37 cellular contexts compared by ENCODE assay signal in the genomic region with DNA sequence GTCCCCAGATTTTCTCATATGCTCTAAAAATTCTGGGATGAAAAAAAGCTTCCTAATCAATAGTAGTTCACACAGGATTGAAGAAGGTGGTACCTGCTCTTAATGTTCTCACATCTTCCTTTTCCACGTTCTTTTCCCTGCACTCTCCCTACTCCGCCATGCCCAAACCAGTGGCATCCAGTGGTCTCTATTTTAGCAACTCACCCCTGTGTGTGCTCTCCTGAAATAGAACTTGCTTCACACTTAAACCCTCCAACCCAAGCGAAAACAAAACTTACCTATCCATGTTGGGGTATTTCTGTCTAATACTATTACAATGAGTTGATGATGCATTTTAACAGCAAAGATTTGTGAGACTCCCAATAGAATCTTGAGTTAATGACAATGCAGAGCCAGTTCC.
"Had no signal": no experiment of that assay in that cellular context is flagged by ENCODE, and none has a peak within 500 bp of the region (broad histone marks: within the 10 kb centered on the region; RNA-seq: fewer than 3 reads in every experiment).

No MANE protein-coding gene starts in this region.

- H3K9me3 Mint-ChIP-seq: activated naive CD4-positive, alpha-beta T cell treated with anti-CD3 and anti-CD28 coated beads for 36 hours; activated naive CD4-positive, alpha-beta T cell treated with anti-CD3 and anti-CD28 coated beads, Interleukin-2, amount 50 U/mL, for 72 hours; activated naive CD8-positive, alpha-beta T cell treated with anti-CD3 and anti-CD28 coated beads for 36 hours; activated naive CD8-positive, alpha-beta T cell treated with anti-CD3 and anti-CD28 coated beads, Interleukin-2, amount 10 ng/mL, durations not matched to agents 7 days and 5 days; activated naive CD8-positive, alpha-beta T cell treated with anti-CD3 and anti-CD28 coated beads, Interleukin-2, amount 50 U/mL, for 24 hours; activated T-cell treated with anti-CD3 and anti-CD28 coated beads, Interleukin-2, amount 50 U/mL, for 24 hours; activated T-cell treated with anti-CD3 and anti-CD28 coated beads, Interleukin-2, amount 50 U/mL, for 4 hours; activated T-cell treated with anti-CD3 and anti-CD28 coated beads, Interleukin-2, amount 50 U/mL, for 72 hours; activated T-helper 1 cell treated with anti-CD3 and anti-CD28 coated beads, Interleukin-12 subunit alpha, Interleukin-12 subunit beta, Interleukin-2, Interleukin-4 antibody, amounts not matched to agents 30 ng/mL and 10 ng/mL and 1 ng/mL, durations not matched to agents 14 hours and 24 hours and 36 hours; activated T-helper 17 cell treated with anti-CD3 and anti-CD28 coated beads, Interleukin-2, amount 50 U/mL, for 72 hours; activated T-helper 2 cell treated with anti-CD3 and anti-CD28 coated beads, Interferon-gamma antibody, Interleukin-2, Interleukin-4, amounts not matched to agents 10 μg/mL and 5 μg/mL and 100 μg/mL, durations not matched to agents 14 hours and 24 hours and 36 hours; brain; central memory CD8-positive, alpha-beta T cell had no signal

- H3K27me3 Mint-ChIP-seq: activated T-helper 17 cell treated with anti-CD3 and anti-CD28 coated beads, Interleukin-2, amount 50 U/mL, for 72 hours had no signal

- H3K9me3 ChIP-seq: adrenal gland, ascending aorta, body of pancreas, breast epithelium had no signal

- H3K4me1 Mint-ChIP-seq: activated naive CD8-positive, alpha-beta T cell treated with anti-CD3 and anti-CD28 coated beads for 36 hours; activated naive CD8-positive, alpha-beta T cell treated with anti-CD3 and anti-CD28 coated beads, Interleukin-2, amount 10 ng/mL, durations not matched to agents 7 days and 5 days; activated naive CD8-positive, alpha-beta T cell treated with anti-CD3 and anti-CD28 coated beads, Interleukin-2, amount 50 U/mL, for 24 hours; activated T-helper 17 cell treated with anti-CD3 and anti-CD28 coated beads, Interleukin-2, amount 50 U/mL, for 72 hours; brain; central memory CD8-positive, alpha-beta T cell had no signal

- H3K4me3 ChIP-seq: adrenal gland, ascending aorta, body of pancreas, breast epithelium, cardiac muscle cell had no signal

- H3K27ac ChIP-seq: adrenal gland, body of pancreas, brain microvascular endothelial cell, breast epithelium, cardiac muscle cell had no signal

- H3K36me3 ChIP-seq: breast epithelium had no signal

- ATAC-seq: activated naive CD4-positive, alpha-beta T cell treated with anti-CD3 and anti-CD28 coated beads, Interleukin-2, amount 50 U/mL, for 72 hours; activated naive CD8-positive, alpha-beta T cell treated with anti-CD3 and anti-CD28 coated beads, Interleukin-2, amount 50 U/mL, for 24 hours; activated T-cell treated with anti-CD3 and anti-CD28 coated beads, Interleukin-2, amount 50 U/mL, for 4 hours; activated T-cell treated with anti-CD3 and anti-CD28 coated beads, Interleukin-2, amount 50 U/mL, for 72 hours; activated T-helper 17 cell treated with anti-CD3 and anti-CD28 coated beads, Interleukin-2, amount 50 U/mL, for 72 hours; body of pancreas had no signal

- H3K27ac Mint-ChIP-seq: activated naive CD4-positive, alpha-beta T cell treated with anti-CD3 and anti-CD28 coated beads for 36 hours; activated naive CD4-positive, alpha-beta T cell treated with anti-CD3 and anti-CD28 coated beads, Interleukin-2, amount 50 U/mL, for 72 hours; activated naive CD8-positive, alpha-beta T cell; activated naive CD8-positive, alpha-beta T cell treated with anti-CD3 and anti-CD28 coated beads for 36 hours; activated naive CD8-positive, alpha-beta T cell treated with anti-CD3 and anti-CD28 coated beads, Interleukin-2, amount 10 ng/mL, durations not matched to agents 7 days and 5 days; activated naive CD8-positive, alpha-beta T cell treated with anti-CD3 and anti-CD28 coated beads, Interleukin-2, amount 50 U/mL, for 24 hours; activated T-cell treated with anti-CD3 and anti-CD28 coated beads, Interleukin-2, amount 50 U/mL, for 24 hours; activated T-cell treated with anti-CD3 and anti-CD28 coated beads, Interleukin-2, amount 50 U/mL, for 72 hours; activated T-helper 1 cell treated with anti-CD3 and anti-CD28 coated beads, Interleukin-12 subunit alpha, Interleukin-12 subunit beta, Interleukin-2, Interleukin-4 antibody, amounts not matched to agents 30 ng/mL and 10 ng/mL and 1 ng/mL, durations not matched to agents 14 hours and 24 hours and 36 hours; activated T-helper 17 cell treated with anti-CD3 and anti-CD28 coated beads, Interleukin-2, amount 50 U/mL, for 72 hours; activated T-helper 2 cell treated with anti-CD3 and anti-CD28 coated beads, Interferon-gamma antibody, Interleukin-2, Interleukin-4, amounts not matched to agents 10 μg/mL and 5 μg/mL and 100 μg/mL, durations not matched to agents 14 hours and 24 hours and 36 hours; brain had no signal

- H3K36me3 Mint-ChIP-seq: activated naive CD4-positive, alpha-beta T cell treated with anti-CD3 and anti-CD28 coated beads, Interleukin-2, amount 50 U/mL, for 72 hours; activated naive CD8-positive, alpha-beta T cell; activated naive CD8-positive, alpha-beta T cell treated with anti-CD3 and anti-CD28 coated beads for 36 hours; activated naive CD8-positive, alpha-beta T cell treated with anti-CD3 and anti-CD28 coated beads, Interleukin-2, amount 10 ng/mL, durations not matched to agents 7 days and 5 days had no signal

- H3K27me3 ChIP-seq: adrenal gland, ascending aorta, body of pancreas, brain microvascular endothelial cell, breast epithelium, cardiac muscle cell had no signal

- H3K4me1 ChIP-seq: ascending aorta, body of pancreas, breast epithelium had no signal

- H3K4me3 Mint-ChIP-seq: activated naive CD4-positive, alpha-beta T cell treated with anti-CD3 and anti-CD28 coated beads for 36 hours; activated naive CD8-positive, alpha-beta T cell; activated naive CD8-positive, alpha-beta T cell treated with anti-CD3 and anti-CD28 coated beads for 36 hours; activated naive CD8-positive, alpha-beta T cell treated with anti-CD3 and anti-CD28 coated beads, Interleukin-2, amount 10 ng/mL, durations not matched to agents 7 days and 5 days; activated naive CD8-positive, alpha-beta T cell treated with anti-CD3 and anti-CD28 coated beads, Interleukin-2, amount 50 U/mL, for 24 hours; activated T-cell treated with anti-CD3 and anti-CD28 coated beads, Interleukin-2, amount 50 U/mL, for 24 hours; activated T-cell treated with anti-CD3 and anti-CD28 coated beads, Interleukin-2, amount 50 U/mL, for 4 hours; activated T-cell treated with anti-CD3 and anti-CD28 coated beads, Interleukin-2, amount 50 U/mL, for 72 hours; activated T-helper 1 cell treated with anti-CD3 and anti-CD28 coated beads, Interleukin-12 subunit alpha, Interleukin-12 subunit beta, Interleukin-2, Interleukin-4 antibody, amounts not matched to agents 30 ng/mL and 10 ng/mL and 1 ng/mL, durations not matched to agents 14 hours and 24 hours and 36 hours; activated T-helper 17 cell treated with anti-CD3 and anti-CD28 coated beads, Interleukin-2, amount 50 U/mL, for 72 hours; brain; central memory CD8-positive, alpha-beta T cell had no signal

- DNase-seq: activated effector memory CD4-positive, alpha-beta T cell treated with anti-CD3 and anti-CD28 coated beads, Interleukin-2, amount 50 U/mL, for 16 hours; activated effector memory CD4-positive, alpha-beta T cell treated with Interleukin-2 at 50 U/mL for 16 hours; activated gamma-delta T cell; activated gamma-delta T cell treated with Interleukin-2 at 50 U/mL for 16 hours; activated naive CD4-positive, alpha-beta T cell; activated naive CD4-positive, alpha-beta T cell treated with anti-CD3 and anti-CD28 coated beads for 36 hours; activated naive CD4-positive, alpha-beta T cell treated with anti-CD3 and anti-CD28 coated beads, Interleukin-2, amount 50 U/mL, for 16 hours; activated naive CD4-positive, alpha-beta T cell treated with Interleukin-2 at 50 U/mL for 16 hours; activated naive CD8-positive, alpha-beta T cell treated with anti-CD3 and anti-CD28 coated beads for 36 hours; activated naive CD8-positive, alpha-beta T cell treated with anti-CD3 and anti-CD28 coated beads, Interleukin-2, amount 10 ng/mL, durations not matched to agents 7 days and 5 days; activated naive CD8-positive, alpha-beta T cell treated with anti-CD3 and anti-CD28 coated beads, Interleukin-2, amount 50 U/mL, for 24 hours; activated T-cell treated with anti-CD3 and anti-CD28 coated beads for 4 hours; activated T-cell treated with anti-CD3 and anti-CD28 coated beads, Interleukin-2, amount 50 U/mL, for 1 hour; activated T-cell treated with anti-CD3 and anti-CD28 coated beads, Interleukin-2, amount 50 U/mL, for 24 hours; activated T-cell treated with anti-CD3 and anti-CD28 coated beads, Interleukin-2, amount 50 U/mL, for 4 hours; activated T-cell treated with anti-CD3 and anti-CD28 coated beads, Interleukin-2, amount 50 U/mL, for 48 hours; activated T-cell treated with anti-CD3 and anti-CD28 coated beads, Interleukin-2, amount 50 U/mL, for 72 hours; adrenal gland; amniotic stem cell; amygdala; anterior cingulate cortex; aorta; body of pancreas; brain microvascular endothelial cell; caudate nucleus; central memory CD4-positive, alpha-beta T cell; cerebellar nuclear complex had no signal
